Comparison of ENCODE assay signal across 18 cellular contexts in genomic region chr3:134095005-134095404, GRCh38.
DNase-seq lines count a peak whose midpoint lies in the region; ATAC-seq and TF ChIP-seq lines count a peak whose summit lies in the region.
"Had no signal": no experiment of that assay in that cellular context is flagged by ENCODE, and none has a peak within 500 bp of the region (broad histone marks: within the 10 kb centered on the region; RNA-seq: fewer than 3 reads in every experiment).

No MANE protein-coding gene starts in this region.

- no peaks in the 10 kb centered on the region for H3K79me1 ChIP-seq in IMR-90 (ENCODE audit: low read depth in 1 of 2, low read length in 2 of 2)

- peak overlapping the region; percentile 91 for H2BK20ac ChIP-seq in IMR-90 (ENCODE audit: low read depth, low read length)

- no peak for TF ChIP-seq POLR2A in IMR-90 (IDR thresholded peaks at IDR 0.05; ENCODE audit: low read depth, low read length)
- TF ChIP-seq POLR2A in ovary (IDR thresholded peaks at IDR 0.05) = no peak

- no peak for ATAC-seq in IMR-90 (ENCODE audit: low read depth)
- no peak for ATAC-seq in left colon
- ATAC-seq: GM12878, GM23338, HepG2 had no signal

- peak overlapping the region; percentile 50; the same call in 1 of the 2 replicates for H4K5ac ChIP-seq in IMR-90 (ENCODE audit: low read depth, low read length)

- intact Hi-C loops in IMR-90 (cut with micrococcal nuclease) = no loop called here
- intact Hi-C loops in ovary (cut with DNase I) = no loop called here
- intact Hi-C loops in left colon (cut with DNase I, micrococcal nuclease) = no loop called here

- peak; percentile 0 for DNase-seq in GM03348 (ENCODE audit: low spot score)
- peak; percentile 46 for DNase-seq in IMR-90
- DNase-seq in islet precursor cell = peak; percentile 18
- no peak for DNase-seq in A172 (ENCODE audit: low spot score)
- no peak for DNase-seq in ovary
- no peak for DNase-seq in left colon
- no peak for DNase-seq in Ammon's horn (ENCODE audit: low spot score)
- DNase-seq: ACHN; AML-193; CD4-positive, alpha-beta memory T cell; DMS153; DMS79; GF-D8; KG1 had no signal

- in situ Hi-C loops in IMR-90 (cut with MboI; ENCODE audit: low sequenced_read_pairs) = no loop called here

- no TSS peak for BruUV-seq in IMR-90 (replicated peaks; lab: Mats Ljungman, UMichigan)

- peaks cover 23% of the 10 kb centered on the region for H3K4me1 ChIP-seq in IMR-90 (ENCODE audit: control insufficient read depth, insufficient read depth, low read length)
- no peaks in the 10 kb centered on the region for H3K4me1 ChIP-seq in ovary (ENCODE audit: insufficient read depth)
- H3K4me1 ChIP-seq: BLaER1 had no signal

- no peaks in the 10 kb centered on the region for H3K9me3 ChIP-seq in IMR-90 (ENCODE audit: control insufficient read depth, insufficient read depth, low read length)
- no peaks in the 10 kb centered on the region for H3K9me3 ChIP-seq in ovary
- H3K9me3 ChIP-seq: BLaER1 had no signal

- peak overlapping the region; percentile 51 for H2AK9ac ChIP-seq in IMR-90 (replicated peaks; ENCODE audit: low read depth, low read length, poor library complexity)

- H4K91ac ChIP-seq in IMR-90 (ENCODE audit: insufficient read depth, low read depth, low read length) = peak overlapping the region; percentile 91

- peak overlapping the region; percentile 91 for H3K4ac ChIP-seq in IMR-90 (ENCODE audit: low read depth, low read length)

- H3K23ac ChIP-seq in IMR-90 (ENCODE audit: low read depth, low read length) = peak overlapping the region; percentile 39

- TF ChIP-seq EP300 in ovary (IDR thresholded peaks at IDR 0.05) = no peak

- no peak overlapping the region for H3K56ac ChIP-seq in IMR-90 (ENCODE audit: extremely low read depth, insufficient read depth, low read length)

- dilution Hi-C loops in IMR-90 (cut with HindIII; ENCODE audit: low sequenced_read_pairs, unreplicated experiment) = no loop called here

- no peak overlapping the region for H3K4me3 ChIP-seq in IMR-90 (ENCODE audit: insufficient read depth, low read depth, low read length)
- H3K4me3 ChIP-seq in ovary = no peak overlapping the region
- H3K4me3 ChIP-seq: BLaER1, GM12878, GM23338 had no signal

- H2BK120ac ChIP-seq in IMR-90 (ENCODE audit: low read depth, low read length) = peak overlapping the region; percentile 90

- H2AK5ac ChIP-seq in IMR-90 (ENCODE audit: low read depth, low read length) = peak overlapping the region; percentile 96

- H3K9ac ChIP-seq in IMR-90 (ENCODE audit: low read depth, low read length) = no peak overlapping the region
- H3K9ac ChIP-seq: BLaER1 had no signal

- H3K27ac ChIP-seq in IMR-90 (ENCODE audit: insufficient read depth, low read length) (peak overlapping the region; percentile 7), ovary (no peak overlapping the region)
- H3K27ac ChIP-seq: BLaER1 had no signal

- H3K4me2 ChIP-seq in IMR-90 (ENCODE audit: low read depth, low read length) = peak overlapping the region; percentile 8; the same call in 1 of the 2 replicates
- H3K4me2 ChIP-seq: BLaER1, GM23338 had no signal

- H3K18ac ChIP-seq in IMR-90 (ENCODE audit: low read depth, low read length) = peak overlapping the region; percentile 65; the same call in 1 of the 2 replicates

- H3K14ac ChIP-seq in IMR-90 (replicated peaks; ENCODE audit: low read depth, low read length) = peak overlapping the region; percentile 86

- H2BK5ac ChIP-seq in IMR-90 (ENCODE audit: low read depth, low read length, poor library complexity, severe bottlenecking) = peak overlapping the region; percentile 94

- peak overlapping the region; percentile 14 for H2AFZ ChIP-seq in IMR-90 (replicated peaks; ENCODE audit: low read length, poor library complexity)
- H2AFZ ChIP-seq: GM23338 had no signal

- peak overlapping the region; percentile 80; the same call in 2 of the 3 replicates for H2BK15ac ChIP-seq in IMR-90 (ENCODE audit: low read depth, low read length)

- POLR2A ChIA-PET in IMR-90 (lab: Charles Lee; ENCODE audit: unreplicated experiment) = no interaction called here

- peaks cover 19% of the 10 kb centered on the region for H3K9me1 ChIP-seq in IMR-90 (ENCODE audit: insufficient read depth, low read length)

- H3K27me3 ChIP-seq in IMR-90 (ENCODE audit: control insufficient read depth, insufficient read depth, low read length) = no peaks in the 10 kb centered on the region
- no peaks in the 10 kb centered on the region for H3K27me3 ChIP-seq in ovary
- H3K27me3 ChIP-seq: BLaER1 had no signal

- no peaks in the 10 kb centered on the region for H3K36me3 ChIP-seq in IMR-90 (ENCODE audit: control insufficient read depth, insufficient read depth, low read length)
- no peaks in the 10 kb centered on the region for H3K36me3 ChIP-seq in ovary
- H3K36me3 ChIP-seq: BLaER1 had no signal

- no peak for TF ChIP-seq RAD21 in IMR-90 (IDR thresholded peaks at IDR 0.05; ENCODE audit: low read length)

- no CpG with 5 or more reads among the region's 3 CpGs for WGBS in IMR-90 (ENCODE audit: extremely low coverage in 2 of 2, insufficient read length in 1 of 2), 2 experiments
- WGBS in ovary, 3 donors = 78 to 93% (median 82%) methylated on average over 3 of the region's 3 CpGs

- CTCF ChIA-PET in IMR-90 (lab: Yijun Ruan, JAX) = no interaction called here

- H4K20me1 ChIP-seq in IMR-90 (ENCODE audit: insufficient read depth, low read length) = no peaks in the 10 kb centered on the region
- H4K20me1 ChIP-seq: BLaER1 had no signal

- TF ChIP-seq CTCF in IMR-90 (conservative IDR thresholded peaks at IDR 0.05; ENCODE audit: low read depth, low read length) = no peak
- no peak for TF ChIP-seq CTCF in ovary (IDR thresholded peaks at IDR 0.05)

- peak overlapping the region; percentile 30 to 76; a peak in 3 of 4 replicates for H4K8ac ChIP-seq in IMR-90 (ENCODE audit: low read depth in 2 of 2, low read length in 2 of 2)

TF ChIP-seq in IMR-90, 13 proteins besides CTCF, POLR2A, EP300 and RAD21:
- no peak for TF ChIP-seq NFE2L2 (IDR thresholded peaks at IDR 0.05; ENCODE audit: low read depth, low read length)
- no peak for TF ChIP-seq ELK1 (IDR thresholded peaks at IDR 0.05; ENCODE audit: borderline replicate concordance, low read depth, low read length)
- no peak for TF ChIP-seq RFX5 (IDR thresholded peaks at IDR 0.05; ENCODE audit: low read depth, low read length)
- TF ChIP-seq MAZ (IDR thresholded peaks at IDR 0.05; ENCODE audit: borderline replicate concordance, low read depth, low read length) = no peak
- no peak for TF ChIP-seq SMC3 (IDR thresholded peaks at IDR 0.05; ENCODE audit: low read depth, low read length)
- no peak for TF ChIP-seq BHLHE40 (IDR thresholded peaks at IDR 0.05; ENCODE audit: low read depth, low read length)
- TF ChIP-seq CHD1 (IDR thresholded peaks at IDR 0.05; ENCODE audit: low read depth, low read length) = no peak
- no peak for TF ChIP-seq USF2 (IDR thresholded peaks at IDR 0.05; ENCODE audit: low read depth, low read length)
- no peak for TF ChIP-seq FOS (IDR thresholded peaks at IDR 0.05; ENCODE audit: low read depth, low read length)
- TF ChIP-seq MXI1 (IDR thresholded peaks at IDR 0.05; ENCODE audit: borderline replicate concordance, low read depth, low read length) = no peak
- no peak for TF ChIP-seq CEBPB (IDR thresholded peaks at IDR 0.05; ENCODE audit: low read depth, low read length)
- TF ChIP-seq RCOR1 (IDR thresholded peaks at IDR 0.05; ENCODE audit: insufficient replicate concordance, low read length) = no peak
- no peak for TF ChIP-seq MAFK (IDR thresholded peaks at IDR 0.05; ENCODE audit: low read depth, low read length)

Comparison
In these comparisons a context has a peak if more than half of its experiments do, and no peak if none do; other contexts are left out.
1. DNase-seq: peak in GM03348 (single experiment), IMR-90 (single experiment) and islet precursor cell (single experiment); none in A172 (single experiment), ovary (0 of 5), left colon (0 of 2) and Ammon's horn (single experiment).